Comparison of ENCODE assay signal across 14 cellular contexts in the genomic region with DNA sequence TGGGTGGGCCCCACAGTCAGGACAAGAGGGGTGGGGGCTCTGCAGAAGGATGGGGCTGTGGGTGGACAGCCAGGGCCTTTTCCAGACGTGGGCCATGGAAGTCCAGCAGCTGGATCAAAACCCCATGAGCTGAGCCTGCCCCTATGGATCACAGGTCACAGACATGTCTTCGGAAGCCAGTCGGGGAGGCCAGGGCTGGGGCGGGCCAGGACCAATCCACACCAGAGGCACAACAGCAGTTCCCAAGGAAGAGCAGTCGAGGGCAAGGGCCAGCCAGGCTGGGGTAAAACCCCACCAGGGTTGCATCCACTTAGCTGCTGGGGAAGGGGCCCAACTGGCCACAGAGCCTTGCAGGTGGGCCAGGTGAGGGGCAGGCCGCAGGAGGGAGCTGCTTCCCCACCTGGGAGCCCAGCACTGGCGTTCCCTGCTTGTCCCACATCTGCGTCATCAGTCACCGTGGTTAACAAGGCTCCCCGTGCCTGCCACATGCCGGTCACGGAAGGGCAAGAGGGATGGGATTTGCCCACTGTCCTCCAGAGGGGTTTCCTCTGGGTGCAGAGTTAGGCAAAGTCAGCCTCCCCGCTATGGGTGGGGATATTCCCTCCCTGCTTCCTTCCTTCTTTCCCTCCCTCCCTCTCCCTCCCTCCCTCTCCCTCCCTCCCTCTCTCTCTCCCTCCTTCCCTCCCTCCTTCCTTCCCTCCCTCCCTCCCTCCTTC.
DNase-seq lines count a peak whose midpoint lies in the region; ATAC-seq and TF ChIP-seq lines count a peak whose summit lies in the region.
"Had no signal": no experiment of that assay in that cellular context is flagged by ENCODE, and none has a peak within 500 bp of the region (broad histone marks: within the 10 kb centered on the region; RNA-seq: fewer than 3 reads in every experiment).

No MANE protein-coding gene starts in this region.

- no peaks in the 10 kb centered on the region for H3K9me2 ChIP-seq in MM.1S (replicated peaks; ENCODE audit: insufficient read depth, low read length)

- H3K9ac ChIP-seq in MM.1S (ENCODE audit: low read length) = no peak overlapping the region

- no peaks in the 10 kb centered on the region for H3K9me3 ChIP-seq in MM.1S (replicated peaks; ENCODE audit: insufficient read depth, low read length)
- H3K9me3 ChIP-seq: body of pancreas, psoas muscle had no signal

- H2AFZ ChIP-seq in MM.1S (ENCODE audit: low read length) = no peak overlapping the region

- peaks cover 6% of the 10 kb centered on the region; the same call in 1 of the 2 replicates for H3K4me1 ChIP-seq in MM.1S (ENCODE audit: low read length)

- no peak for TF ChIP-seq CTCF in MM.1S (IDR thresholded peaks at IDR 0.05; ENCODE audit: low read length)

- no peak overlapping the region for H3K27ac ChIP-seq in MM.1S (ENCODE audit: low read length)
- peak overlapping the region; percentile 86 for H3K27ac ChIP-seq in epithelial cell of prostate
- H3K27ac ChIP-seq: 22Rv1, body of pancreas, C4-2B, psoas muscle had no signal

- DNase-seq in DMS53 (lab: John Stamatoyannopoulos, UW) (peak; percentile 12), DMS53 treated with DMSO at 0.1 percent for 48 hours (lab: John Stamatoyannopoulos, UW; ENCODE audit: unreplicated experiment) (no peak), MM.1S (no peak), epithelial cell of prostate (ENCODE audit: low read depth, low spot score) (no peak), NCI-H1436 treated with DMSO at 0.1 percent for 48 hours (lab: John Stamatoyannopoulos, UW) (no peak), Kasumi-1 (lab: John Stamatoyannopoulos, UW) (no peak)
- DNase-seq: NCI-H1930, psoas muscle had no signal

- H3K27me3 Mint-ChIP-seq in stimulated activated memory B cell treated with anti-CD40 and anti-IgM and Interleukin-4, amounts not matched to agents 10 μg/mL and 1 μg/mL and 100 μg/mL, for 72 hours = peaks cover 28% of the 10 kb centered on the region

- H3K4me1 Mint-ChIP-seq in stimulated activated memory B cell treated with anti-CD40 and anti-IgM and Interleukin-4, amounts not matched to agents 10 μg/mL and 1 μg/mL and 100 μg/mL, for 72 hours = peaks cover 29% of the 10 kb centered on the region

- H3K4me2 ChIP-seq in MM.1S (ENCODE audit: low read depth, low read length) = peak overlapping the region; percentile 25; the same call in 1 of the 2 replicates

- ATAC-seq in stimulated activated memory B cell treated with anti-CD40 and anti-IgM and Interleukin-4, amounts not matched to agents 10 μg/mL and 1 μg/mL and 100 μg/mL, for 72 hours = no peak
- no peak for ATAC-seq in HG03045 (IDR thresholded peaks at IDR 0.05; ENCODE audit: unreplicated experiment)
- ATAC-seq: body of pancreas had no signal

- H3K4me3 ChIP-seq in MM.1S (ENCODE audit: low read length) = no peak overlapping the region
- H3K4me3 ChIP-seq: body of pancreas, psoas muscle had no signal

- no peaks in the 10 kb centered on the region for H3K79me2 ChIP-seq in MM.1S (ENCODE audit: low read length)

- H3K36me3 Mint-ChIP-seq in stimulated activated memory B cell treated with anti-CD40 and anti-IgM and Interleukin-4, amounts not matched to agents 10 μg/mL and 1 μg/mL and 100 μg/mL, for 72 hours = peaks cover 6% of the 10 kb centered on the region
- H3K36me3 Mint-ChIP-seq: activated naive CD4-positive, alpha-beta T cell treated with anti-CD3 and anti-CD28 coated beads, Interleukin-2, amount 10 ng/mL, durations not matched to agents 7 days and 5 days had no signal

- H3K4me3 Mint-ChIP-seq in stimulated activated memory B cell treated with anti-CD40 and anti-IgM and Interleukin-4, amounts not matched to agents 10 μg/mL and 1 μg/mL and 100 μg/mL, for 72 hours = no peak overlapping the region
- H3K4me3 Mint-ChIP-seq: activated naive CD4-positive, alpha-beta T cell treated with anti-CD3 and anti-CD28 coated beads, Interleukin-2, amount 10 ng/mL, durations not matched to agents 7 days and 5 days had no signal

- H3K36me3 ChIP-seq in MM.1S (replicated peaks; ENCODE audit: insufficient read depth, low read length) = no peaks in the 10 kb centered on the region

- H3K9me3 Mint-ChIP-seq in stimulated activated memory B cell treated with anti-CD40 and anti-IgM and Interleukin-4, amounts not matched to agents 10 μg/mL and 1 μg/mL and 100 μg/mL, for 72 hours = peaks cover 3% of the 10 kb centered on the region
- H3K9me3 Mint-ChIP-seq: activated naive CD4-positive, alpha-beta T cell treated with anti-CD3 and anti-CD28 coated beads, Interleukin-2, amount 10 ng/mL, durations not matched to agents 7 days and 5 days had no signal

- H3K27ac Mint-ChIP-seq in stimulated activated memory B cell treated with anti-CD40 and anti-IgM and Interleukin-4, amounts not matched to agents 10 μg/mL and 1 μg/mL and 100 μg/mL, for 72 hours = peak overlapping the region; percentile 53

- H4K20me1 ChIP-seq in MM.1S (ENCODE audit: insufficient read depth, low read length) = no peaks in the 10 kb centered on the region

- no peaks in the 10 kb centered on the region for H3F3A ChIP-seq in MM.1S (ENCODE audit: insufficient read depth, low read length)

- H3K27me3 ChIP-seq in MM.1S (replicated peaks; ENCODE audit: insufficient read depth, low read length) = peaks cover 8% of the 10 kb centered on the region
- H3K27me3 ChIP-seq: body of pancreas had no signal
